ENCODE assay signal across 10 cellular contexts in the genomic region with DNA sequence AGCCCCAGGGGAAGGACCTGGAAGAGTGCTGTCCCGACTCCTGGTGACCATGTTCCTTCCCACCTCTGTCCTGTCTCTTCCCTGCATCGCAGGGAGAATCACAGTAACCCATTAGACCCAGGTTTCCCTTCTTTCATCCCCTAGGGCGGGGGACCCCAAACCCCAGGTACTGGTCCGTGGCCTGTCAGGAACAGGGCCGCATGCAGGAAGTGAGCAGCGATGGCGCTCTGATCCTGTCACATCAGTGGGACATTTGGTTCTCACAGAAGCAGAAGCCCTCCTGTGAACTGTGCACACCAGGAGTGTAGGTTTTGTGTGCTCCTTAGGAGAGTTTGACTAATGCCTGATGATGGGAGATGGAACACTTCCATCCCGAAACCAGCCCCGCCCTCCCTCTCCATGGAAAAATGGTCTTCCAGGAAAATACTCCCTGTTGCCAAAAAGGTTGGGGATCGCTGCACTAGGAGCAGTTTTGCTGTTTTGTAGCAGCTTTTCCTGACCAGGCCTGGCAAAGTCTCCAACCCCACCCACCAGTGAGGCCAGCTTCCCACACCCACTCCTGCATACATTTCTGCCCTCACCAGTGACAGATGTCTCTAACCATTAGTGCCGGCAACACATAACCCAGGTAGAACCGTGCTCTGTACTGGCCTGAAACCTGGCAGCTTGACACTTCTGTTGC. TPM values are rescaled to one million over a fixed set of nuclear protein-coding genes. Genes with fewer than 3 reads are reported as not detected.
DNase-seq lines count a peak whose midpoint lies in the region; ATAC-seq and TF ChIP-seq lines count a peak whose summit lies in the region.
"Had no signal": no experiment of that assay in that cellular context is flagged by ENCODE, and none has a peak within 500 bp of the region (broad histone marks: within the 10 kb centered on the region; RNA-seq: fewer than 3 reads in every experiment).

No MANE protein-coding gene starts in this region.

- peaks cover 61% of the 10 kb centered on the region for H3K4me1 ChIP-seq in left ventricle myocardium inferior
- peaks cover 19 to 34% of the 10 kb centered on the region in 2 donors for H3K4me1 ChIP-seq in uterus

- H3K36me3 Mint-ChIP-seq in chondrocyte (ENCODE audit: low read depth) = peaks cover 6% of the 10 kb centered on the region
- peaks cover 10% of the 10 kb centered on the region for H3K36me3 Mint-ChIP-seq in nephron progenitor cell (ENCODE audit: low read depth)

- peak overlapping the region; percentile 99 for H3K27ac ChIP-seq in left ventricle myocardium inferior (replicated peaks)
- peak overlapping the region; percentile 79 to 100 for H3K27ac ChIP-seq in uterus

- H3K27me3 Mint-ChIP-seq in chondrocyte (ENCODE audit: low read depth) = no peaks in the 10 kb centered on the region
- peaks cover 2% of the 10 kb centered on the region for H3K27me3 Mint-ChIP-seq in nephron progenitor cell (ENCODE audit: low read depth, poor library complexity)

- intact Hi-C loops in left ventricle myocardium inferior (cut with micrococcal nuclease) = no loop called here
- intact Hi-C loops in Right ventricle myocardium inferior (cut with DNase I) = loop anchor here (2.0 kb wide), 1 partner anchor 14 kb away; no protein-coding TSS in a partner anchor
- intact Hi-C loops in uterus (cut with DNase I; ENCODE audit: low total_unique reads) = no loop called here

- H3K4me3 Mint-ChIP-seq in chondrocyte (ENCODE audit: unreplicated experiment) = no peak overlapping the region
- H3K4me3 Mint-ChIP-seq in nephron progenitor cell = peak overlapping the region; percentile 33

- H3K4me3 ChIP-seq in left ventricle myocardium inferior = no peak overlapping the region
- H3K4me3 ChIP-seq in uterus = no peak overlapping the region

- H3K27me3 ChIP-seq in left ventricle myocardium inferior (ENCODE audit: low read depth) = no peaks in the 10 kb centered on the region
- H3K27me3 ChIP-seq in uterus = no peaks in the 10 kb centered on the region

- ATAC-seq in Right ventricle myocardium inferior (no peak), GM21528 (IDR thresholded peaks at IDR 0.05; ENCODE audit: low FRiP score, unreplicated experiment) (no peak)
- ATAC-seq: GM12878 had no signal

- no peaks in the 10 kb centered on the region for H3K9me3 Mint-ChIP-seq in chondrocyte (ENCODE audit: low read depth)
- no peaks in the 10 kb centered on the region for H3K9me3 Mint-ChIP-seq in nephron progenitor cell

- H3K4me1 Mint-ChIP-seq in chondrocyte (ENCODE audit: low read depth) (peaks cover 21% of the 10 kb centered on the region), nephron progenitor cell (peaks cover 74% of the 10 kb centered on the region)

- no peak for TF ChIP-seq POLR2A in uterus (IDR thresholded peaks at IDR 0.05)

- H3K27ac Mint-ChIP-seq in chondrocyte (ENCODE audit: unreplicated experiment) = peak overlapping the region; percentile 29
- peak overlapping the region; percentile 80 for H3K27ac Mint-ChIP-seq in nephron progenitor cell

- H3K36me3 ChIP-seq in left ventricle myocardium inferior = peaks cover 26% of the 10 kb centered on the region
- no peaks in the 10 kb centered on the region for H3K36me3 ChIP-seq in uterus

- H3K9me3 ChIP-seq in left ventricle myocardium inferior (replicated peaks) = no peaks in the 10 kb centered on the region
- H3K9me3 ChIP-seq in uterus = no peaks in the 10 kb centered on the region

- DNase-seq in left ventricle myocardium inferior (no peak), Right ventricle myocardium inferior (ENCODE audit: missing footprints) (no peak), chondrocyte (ENCODE audit: low spot score) (no peak), nephron progenitor cell (no peak), uterus (peak in 1 of 2 donors; percentile 70), NCI-H2081 (lab: John Stamatoyannopoulos, UW) (no peak), GM19238 (ENCODE audit: insufficient read length, low spot score) (no peak)
- DNase-seq: nucleus accumbens had no signal

- no peak for TF ChIP-seq CTCF in left ventricle myocardium inferior (IDR thresholded peaks at IDR 0.05; ENCODE audit: borderline replicate concordance)
- TF ChIP-seq CTCF in chondrocyte (IDR thresholded peaks at IDR 0.05) = no peak
- TF ChIP-seq CTCF in nephron progenitor cell (IDR thresholded peaks at IDR 0.05) = no peak
- no peak for TF ChIP-seq CTCF in uterus (IDR thresholded peaks at IDR 0.05)

RNA-seq across cellular contexts. Expression of gene MNT, which starts 10.5 kb away (rescaled TPM):
- total RNA-seq in left ventricle myocardium inferior (9.9 TPM), Right ventricle myocardium inferior (10.9 TPM), chondrocyte (22.7 to 29.8 TPM (median 29.4 TPM) in 3 replicates), uterus (10 to 100 TPM in 1 of 4 donors, 1 to 10 TPM in 3; 1.8 to 32.6 (median 7.8) TPM)

RNA-seq across cellular contexts. Expression of gene SGSM2, which starts 53.0 kb away (rescaled TPM):
- total RNA-seq in left ventricle myocardium inferior (24.5 TPM), Right ventricle myocardium inferior (26.3 TPM), chondrocyte (43.2 to 52.6 TPM (median 43.2 TPM) in 3 replicates), uterus (10 to 100 TPM; 13.2 to 77.5 (median 51.2) TPM)

RNA-seq across cellular contexts. Expression of gene TSR1, which starts 54.1 kb away (rescaled TPM):
- 19.0 TPM for total RNA-seq in left ventricle myocardium inferior
- total RNA-seq in Right ventricle myocardium inferior = 20.2 TPM
- total RNA-seq in chondrocyte = 21.1 to 24.5 TPM (median 21.6 TPM) in 3 replicates
- 10 to 100 TPM in 3 of 4 donors, 1 to 10 TPM in 1; 2.1 to 43.3 (median 23.5) TPM for total RNA-seq in uterus
